ENCODE assay signal across 1 cellular context in genomic region chr3:121462565-121462964, GRCh38.
TF ChIP-seq lines count a peak whose summit lies in the region.

No MANE protein-coding gene starts in this region.

TF ChIP-seq in IMR-90, 13 proteins besides CTCF, POLR2A, EP300 and RAD21:
- no peak for TF ChIP-seq MAFK (IDR thresholded peaks at IDR 0.05; ENCODE audit: low read depth, low read length)
- no peak for TF ChIP-seq FOS (IDR thresholded peaks at IDR 0.05; ENCODE audit: low read depth, low read length)
- TF ChIP-seq NFE2L2 (IDR thresholded peaks at IDR 0.05; ENCODE audit: low read depth, low read length): no peak
- no peak for TF ChIP-seq ELK1 (IDR thresholded peaks at IDR 0.05; ENCODE audit: borderline replicate concordance, low read depth, low read length)
- no peak for TF ChIP-seq RFX5 (IDR thresholded peaks at IDR 0.05; ENCODE audit: low read depth, low read length)
- no peak for TF ChIP-seq MAZ (IDR thresholded peaks at IDR 0.05; ENCODE audit: borderline replicate concordance, low read depth, low read length)
- no peak for TF ChIP-seq CEBPB (IDR thresholded peaks at IDR 0.05; ENCODE audit: low read depth, low read length)
- TF ChIP-seq RCOR1 (IDR thresholded peaks at IDR 0.05; ENCODE audit: insufficient replicate concordance, low read length): no peak
- no peak for TF ChIP-seq USF2 (IDR thresholded peaks at IDR 0.05; ENCODE audit: low read depth, low read length)
- TF ChIP-seq MXI1 (IDR thresholded peaks at IDR 0.05; ENCODE audit: borderline replicate concordance, low read depth, low read length): no peak
- TF ChIP-seq BHLHE40 (IDR thresholded peaks at IDR 0.05; ENCODE audit: low read depth, low read length): no peak
- TF ChIP-seq CHD1 (IDR thresholded peaks at IDR 0.05; ENCODE audit: low read depth, low read length): no peak
- no peak for TF ChIP-seq SMC3 (IDR thresholded peaks at IDR 0.05; ENCODE audit: low read depth, low read length)
